16 cellular contexts compared by ENCODE assay signal in the genomic region with DNA sequence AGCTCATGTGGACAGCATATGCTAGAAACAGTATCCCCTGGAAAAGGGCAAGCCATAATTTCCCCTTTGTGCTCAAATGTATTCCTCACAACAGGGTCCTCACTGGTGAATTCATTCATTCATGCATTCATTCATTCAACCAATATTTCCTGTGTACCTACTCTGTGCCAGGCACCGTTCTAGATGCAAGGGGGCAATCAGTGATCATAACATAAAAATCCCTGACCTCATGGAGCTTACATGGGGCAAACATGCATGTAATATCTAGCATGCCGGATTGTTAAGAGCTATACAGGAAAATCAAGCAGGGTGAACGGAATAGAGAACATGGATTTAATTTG. TPM values are rescaled to one million over a fixed set of nuclear protein-coding genes. Genes with fewer than 3 reads are reported as not detected.
A peak's percentile ranks its signal among the peaks of the same experiment; 100 is the strongest.
DNase-seq lines count a peak whose midpoint lies in the region; ATAC-seq, FAIRE-seq and TF ChIP-seq lines count a peak whose summit lies in the region.
"Had no signal": no experiment of that assay in that cellular context is flagged by ENCODE, and none has a peak within 500 bp of the region (broad histone marks: within the 10 kb centered on the region; RNA-seq: fewer than 3 reads in every experiment).

No MANE protein-coding gene starts in this region.

- H3K4me3 ChIP-seq in CD4-positive, CD25-positive, alpha-beta regulatory T cell (ENCODE audit: low read depth, low read length), result peak overlapping the region; percentile 78
- no peak overlapping the region for H3K4me3 ChIP-seq in HCT116 (replicated peaks in 1 of 2; ENCODE audit: low read depth in 1 of 2, low read length in 2 of 2)
- no peak overlapping the region for H3K4me3 ChIP-seq in right cardiac atrium (ENCODE audit: low read length)
- H3K4me3 ChIP-seq in prostate gland, result no peak overlapping the region
- H3K4me3 ChIP-seq: lung, MG63, PC-9 had no signal

- H3K36me3 Mint-ChIP-seq in CD4-positive, CD25-positive, alpha-beta regulatory T cell, result peaks cover 16% of the 10 kb centered on the region
- H3K36me3 Mint-ChIP-seq in activated naive CD8-positive, alpha-beta T cell, result peaks cover 12% of the 10 kb centered on the region
- peaks cover 4 to 30% (median 4%) of the 10 kb centered on the region in 3 donors for H3K36me3 Mint-ChIP-seq in naive thymus-derived CD8-positive, alpha-beta T cell

- peaks cover 12 to 85% (median 62%) of the 10 kb centered on the region in 4 donors for H3K4me1 Mint-ChIP-seq in CD4-positive, CD25-positive, alpha-beta regulatory T cell
- H3K4me1 Mint-ChIP-seq in activated naive CD8-positive, alpha-beta T cell (ENCODE audit: low read depth), result peaks cover 69% of the 10 kb centered on the region
- H3K4me1 Mint-ChIP-seq in naive thymus-derived CD8-positive, alpha-beta T cell, result peaks cover 43 to 79% (median 75%) of the 10 kb centered on the region in 4 donors

- H3K4me2 ChIP-seq in HCT116 (ENCODE audit: low read length), result no peak overlapping the region

- RAD21 ChIA-PET in HCT116 (lab: Charles Lee; ENCODE audit: low non-redundant PET in 1 of 2, low total read pairs in 2 of 2, uncharacterized antibody in 2 of 2, unreplicated experiment in 2 of 2), result no interaction called here

- no peak overlapping the region for H2AFZ ChIP-seq in HCT116 (ENCODE audit: low read depth, low read length, poor library complexity, severe bottlenecking)
- H2AFZ ChIP-seq: PC-9 had no signal

- peak overlapping the region; percentile 94 to 97 (median 96) for H3K4me3 Mint-ChIP-seq in CD4-positive, CD25-positive, alpha-beta regulatory T cell
- H3K4me3 Mint-ChIP-seq in activated naive CD8-positive, alpha-beta T cell, result peak overlapping the region; percentile 97
- peak overlapping the region; percentile 92 to 99 (median 96) for H3K4me3 Mint-ChIP-seq in naive thymus-derived CD8-positive, alpha-beta T cell

- H3K79me2 ChIP-seq in HCT116 (ENCODE audit: insufficient read depth, low read length), result peaks cover 94% of the 10 kb centered on the region

- intact Hi-C loops in HCT116 (cut with micrococcal nuclease), result no loop called here
- intact Hi-C loops in right cardiac atrium (cut with DNase I), result no loop called here
- intact Hi-C loops in prostate gland (cut with DNase I), result no loop called here

- TF ChIP-seq CTCF in HCT116 (IDR thresholded peaks at IDR 0.05 in 2 of 3, conservative IDR thresholded peaks at IDR 0.05 in 1 of 3; ENCODE audit: borderline replicate concordance in 1 of 3, insufficient read depth in 1 of 3, low read depth in 2 of 3, low read length in 2 of 3), result no peak
- TF ChIP-seq CTCF in prostate gland (IDR thresholded peaks at IDR 0.05), result no peak

- no peak for DNase-seq in CD4-positive, CD25-positive, alpha-beta regulatory T cell
- no peak for DNase-seq in HCT116 (ENCODE audit: low read depth, low spot score)
- no peak for DNase-seq in naive thymus-derived CD8-positive, alpha-beta T cell
- no peak for DNase-seq in right cardiac atrium
- DNase-seq in prostate gland (ENCODE audit: low spot score), result no peak
- DNase-seq in mucosa of gallbladder (ENCODE audit: low spot score), result no peak
- DNase-seq in H54 (ENCODE audit: insufficient read length, low spot score), result no peak
- DNase-seq: hypothalamus, MG63, NCI-H2171 had no signal

- H3K9me3 ChIP-seq in CD4-positive, CD25-positive, alpha-beta regulatory T cell (ENCODE audit: control insufficient read depth in 2 of 2, low read length in 2 of 2), result no peaks in the 10 kb centered on the region
- no peaks in the 10 kb centered on the region for H3K9me3 ChIP-seq in HCT116 (ENCODE audit: control insufficient read depth in 1 of 2, insufficient read depth in 1 of 2, low read depth in 1 of 2, low read length in 2 of 2)
- H3K9me3 ChIP-seq in right cardiac atrium (ENCODE audit: control insufficient read depth, low read length), result no peaks in the 10 kb centered on the region
- H3K9me3 ChIP-seq in prostate gland, result no peaks in the 10 kb centered on the region
- H3K9me3 ChIP-seq: MG63 had no signal

- no peak for FAIRE-seq in H54 (lab: Jason Lieb, UNC)

- peak overlapping the region; percentile 82 to 95 (median 89) for H3K27ac Mint-ChIP-seq in CD4-positive, CD25-positive, alpha-beta regulatory T cell
- peak overlapping the region; percentile 87 for H3K27ac Mint-ChIP-seq in activated naive CD8-positive, alpha-beta T cell
- peak overlapping the region; percentile 86 to 98 (median 94) for H3K27ac Mint-ChIP-seq in naive thymus-derived CD8-positive, alpha-beta T cell

- 84% methylated on average over 3 of the region's 3 CpGs for WGBS in right cardiac atrium
- WGBS in prostate gland, result 78% methylated on average over 3 of the region's 3 CpGs

- POLR2A ChIA-PET in HCT116 (lab: Charles Lee), result no interaction called here
- POLR2A ChIA-PET in naive thymus-derived CD8-positive, alpha-beta T cell (lab: Charles Lee), result interaction anchor here (1.1 to 5.3 kb wide), 9 partner anchors 11 to 147 kb away, joined by 3 to 90 read pairs (median 6); partner anchors contain the start of gene VMAC

- H3K9ac ChIP-seq in HCT116 (ENCODE audit: low read length), result no peak overlapping the region

- TSS peak; percentile 26 for BruUV-seq in HCT116 (replicated peaks; lab: Mats Ljungman, UMichigan)

- no peaks in the 10 kb centered on the region for H3K27me3 ChIP-seq in CD4-positive, CD25-positive, alpha-beta regulatory T cell (ENCODE audit: control insufficient read depth, insufficient read depth, low read length)
- H3K27me3 ChIP-seq in HCT116 (ENCODE audit: insufficient read depth, low read length) (no peaks in the 10 kb centered on the region), right cardiac atrium (ENCODE audit: control insufficient read depth, insufficient read depth) (no peaks in the 10 kb centered on the region), prostate gland (replicated peaks; ENCODE audit: insufficient read depth) (no peaks in the 10 kb centered on the region)
- H3K27me3 ChIP-seq: MG63 had no signal

- ATAC-seq in CD4-positive, CD25-positive, alpha-beta regulatory T cell (ENCODE audit: low read depth in 2 of 2), result no peak
- ATAC-seq in HCT116, result no peak
- ATAC-seq in naive thymus-derived CD8-positive, alpha-beta T cell, result no peak
- ATAC-seq in right cardiac atrium, result no peak

- no peak for TF ChIP-seq RAD21 in HCT116 (IDR thresholded peaks at IDR 0.05; ENCODE audit: low read depth)

- peaks cover 0 to 3% (median 0%) of the 10 kb centered on the region in 7 donors for H3K9me3 Mint-ChIP-seq in CD4-positive, CD25-positive, alpha-beta regulatory T cell
- no peaks in the 10 kb centered on the region for H3K9me3 Mint-ChIP-seq in activated naive CD8-positive, alpha-beta T cell (ENCODE audit: low read depth)
- H3K9me3 Mint-ChIP-seq in naive thymus-derived CD8-positive, alpha-beta T cell, result no peaks in the 10 kb centered on the region

- TF ChIP-seq POLR2A in HCT116 (IDR thresholded peaks at IDR 0.05; ENCODE audit: borderline replicate concordance, extremely low read depth, insufficient read depth, insufficient read length), result no peak
- TF ChIP-seq POLR2A in prostate gland (IDR thresholded peaks at IDR 0.05), result no peak
- TF ChIP-seq POLR2A in H54 (IDR thresholded peaks at IDR 0.05; ENCODE audit: low read depth, low read length), result no peak

- CTCF ChIA-PET in HCT116 (lab: Charles Lee), result no interaction called here

- no peaks in the 10 kb centered on the region for H3K9me2 ChIP-seq in HCT116 (ENCODE audit: insufficient read depth)

- H3K27ac ChIP-seq in CD4-positive, CD25-positive, alpha-beta regulatory T cell (ENCODE audit: insufficient read depth, low read length, poor library complexity, severe bottlenecking), result peak overlapping the region; percentile 88
- H3K27ac ChIP-seq in HCT116 (ENCODE audit: low read depth, low read length) (no peak overlapping the region), right cardiac atrium (ENCODE audit: low read length) (no peak overlapping the region), prostate gland (no peak overlapping the region)
- H3K27ac ChIP-seq: C4-2B, epithelial cell of prostate, HL-60, PC-9 had no signal

- no peaks in the 10 kb centered on the region for H3K27me3 Mint-ChIP-seq in CD4-positive, CD25-positive, alpha-beta regulatory T cell
- no peaks in the 10 kb centered on the region for H3K27me3 Mint-ChIP-seq in activated naive CD8-positive, alpha-beta T cell
- H3K27me3 Mint-ChIP-seq in naive thymus-derived CD8-positive, alpha-beta T cell, result peaks cover 0 to 3% (median 0%) of the 10 kb centered on the region in 5 donors

- peaks cover 26% of the 10 kb centered on the region for H3K36me3 ChIP-seq in CD4-positive, CD25-positive, alpha-beta regulatory T cell (ENCODE audit: control insufficient read depth, insufficient read depth, low read length)
- H3K36me3 ChIP-seq in HCT116 (ENCODE audit: control insufficient read depth in 1 of 2, insufficient read depth in 2 of 2, low read length in 2 of 2) (peaks cover 2 to 18% of the 10 kb centered on the region in 2 experiments; a peak in 3 of 4 replicates), prostate gland (no peaks in the 10 kb centered on the region)
- H3K36me3 ChIP-seq: MG63 had no signal

- H4K20me1 ChIP-seq in HCT116 (ENCODE audit: insufficient read depth), result no peaks in the 10 kb centered on the region

- peaks cover 74% of the 10 kb centered on the region for H3K4me1 ChIP-seq in CD4-positive, CD25-positive, alpha-beta regulatory T cell (ENCODE audit: control insufficient read depth, insufficient read depth, low read length, poor library complexity, severe bottlenecking)
- H3K4me1 ChIP-seq in HCT116 (ENCODE audit: control insufficient read depth in 1 of 2, insufficient read depth in 2 of 2, low read length in 2 of 2), result peaks cover 7 to 22% of the 10 kb centered on the region in 2 experiments
- H3K4me1 ChIP-seq in right cardiac atrium (ENCODE audit: control insufficient read depth, insufficient read depth, low read length), result peaks cover 12% of the 10 kb centered on the region
- H3K4me1 ChIP-seq in prostate gland (replicated peaks), result peaks cover 22% of the 10 kb centered on the region

TF ChIP-seq in HCT116, 20 proteins besides CTCF, POLR2A, EP300 and RAD21:
- no peak for TF ChIP-seq SIN3A (IDR thresholded peaks at IDR 0.05; ENCODE audit: low read depth)
- TF ChIP-seq ZNF274 (IDR thresholded peaks at IDR 0.05; ENCODE audit: low read depth, low read length), result no peak
- TF ChIP-seq EZH2phosphoT487 (IDR thresholded peaks at IDR 0.05; ENCODE audit: borderline replicate concordance), result no peak
- no peak for TF ChIP-seq FOSL1 (IDR thresholded peaks at IDR 0.05; ENCODE audit: low read depth)

RNA-seq across cellular contexts. Expression of gene RANBP3, which starts 2.6 kb away (rescaled TPM):
- 106 TPM for total RNA-seq in CD4-positive, CD25-positive, alpha-beta regulatory T cell
- 10 to 100 TPM in 2 of 4 donors, 1 to 10 TPM in 2; 8.0 to 12.1 (median 10.0) TPM for polyA plus RNA-seq in CD4-positive, CD25-positive, alpha-beta regulatory T cell
- total RNA-seq in HCT116 (2021; ENCODE audit: unreplicated experiment), result 62.4 TPM
- 54.7 and 77.9 TPM in 2 replicates for polyA plus RNA-seq in HCT116 (2012)
- 100 to 1,000 TPM; 128 to 145 TPM for total RNA-seq in naive thymus-derived CD8-positive, alpha-beta T cell
- polyA plus RNA-seq in naive thymus-derived CD8-positive, alpha-beta T cell, result 10 to 100 TPM in 1 of 3 donors, 1 to 10 TPM in 2; 7.7 to 13.0 (median 9.1) TPM
- total RNA-seq in right cardiac atrium, result 10 to 100 TPM; 54.8 to 73.8 (median 67.7) TPM
- polyA plus RNA-seq in right cardiac atrium, result 49.6 TPM
- 100 to 1,000 TPM in 1 of 2 donors, 10 to 100 TPM in 1; 84.6 to 120 TPM for total RNA-seq in prostate gland
- 75.5 TPM for total RNA-seq in mucosa of gallbladder
